ENCODE assay signal across 14 cellular contexts in genomic region chr4:75831856-75832405, GRCh38.
A peak's percentile ranks its signal among the peaks of the same experiment; 100 is the strongest.
DNase-seq lines count a peak whose midpoint lies in the region; ATAC-seq and TF ChIP-seq lines count a peak whose summit lies in the region.
"Had no signal": no experiment of that assay in that cellular context is flagged by ENCODE, and none has a peak within 500 bp of the region (broad histone marks: within the 10 kb centered on the region; RNA-seq: fewer than 3 reads in every experiment).

No MANE protein-coding gene starts in this region.

- ATAC-seq in GM19328 (IDR thresholded peaks at IDR 0.05; ENCODE audit: unreplicated experiment) = no peak

- no peak for TF ChIP-seq CTCF in thyroid gland (IDR thresholded peaks at IDR 0.05)

- intact Hi-C loops in thyroid gland (cut with DNase I) = no loop called here

- H3K27me3 ChIP-seq in thyroid gland = no peaks in the 10 kb centered on the region

- no peak overlapping the region for H3K27ac ChIP-seq in thyroid gland
- H3K27ac ChIP-seq: lower lobe of right lung had no signal

- H3K9me3 ChIP-seq in thyroid gland = no peaks in the 10 kb centered on the region
- H3K9me3 ChIP-seq: lower lobe of right lung had no signal

- H3K4me1 ChIP-seq in thyroid gland = no peaks in the 10 kb centered on the region
- H3K4me1 ChIP-seq: lower lobe of right lung had no signal

- no peak for TF ChIP-seq POLR2A in thyroid gland (IDR thresholded peaks at IDR 0.05)

- H3K36me3 ChIP-seq in thyroid gland = no peaks in the 10 kb centered on the region
- H3K36me3 ChIP-seq: lower lobe of right lung had no signal

- no peak overlapping the region for H3K4me3 ChIP-seq in thyroid gland (replicated peaks in 1 of 3)
- H3K4me3 ChIP-seq: lower lobe of right lung had no signal

- peak; percentile 11 for DNase-seq in NCI-H2171 treated with DMSO at 0.1 percent for 48 hours (lab: John Stamatoyannopoulos, UW)
- no peak for DNase-seq in NCI-H2171 (lab: John Stamatoyannopoulos, UW)
- DNase-seq in NCI-H2029 treated with DMSO at 0.1 percent for 48 hours (lab: John Stamatoyannopoulos, UW) = peak; percentile 43
- peak; percentile 41 for DNase-seq in SW480 (ENCODE audit: low spot score)
- DNase-seq in pons (ENCODE audit: low spot score) = peak; percentile 52
- no peak for DNase-seq in thyroid gland
- DNase-seq in activated CD4-positive, alpha-beta T cell treated with anti-CD3 and anti-CD28 coated beads, Interleukin-2, amount 50 U/mL, for 1 hour = no peak
- DNase-seq: ACHN; activated naive CD8-positive, alpha-beta T cell treated with anti-CD3 and anti-CD28 coated beads, Interleukin-2, amount 10 ng/mL, durations not matched to agents 7 days and 5 days; lower lobe of right lung; NCI-H1694; occipital lobe; trophoblast cell had no signal

- WGBS in thyroid gland, 2 donors = 70 to 82% methylated on average over 2 of the region's 2 CpGs

Comparison
In these comparisons a context has a peak if more than half of its experiments do, and no peak if none do; other contexts are left out.
1. DNase-seq: peak in NCI-H2171 treated with DMSO at 0.1 percent for 48 hours (single experiment), NCI-H2029 treated with DMSO at 0.1 percent for 48 hours (single experiment), SW480 (single experiment) and pons (single experiment); none in NCI-H2171 (single experiment), thyroid gland (0 of 2) and activated CD4-positive, alpha-beta T cell treated with anti-CD3 and anti-CD28 coated beads, Interleukin-2, amount 50 U/mL, for 1 hour (single experiment).